10 cellular contexts compared by ENCODE assay signal in the genomic region with DNA sequence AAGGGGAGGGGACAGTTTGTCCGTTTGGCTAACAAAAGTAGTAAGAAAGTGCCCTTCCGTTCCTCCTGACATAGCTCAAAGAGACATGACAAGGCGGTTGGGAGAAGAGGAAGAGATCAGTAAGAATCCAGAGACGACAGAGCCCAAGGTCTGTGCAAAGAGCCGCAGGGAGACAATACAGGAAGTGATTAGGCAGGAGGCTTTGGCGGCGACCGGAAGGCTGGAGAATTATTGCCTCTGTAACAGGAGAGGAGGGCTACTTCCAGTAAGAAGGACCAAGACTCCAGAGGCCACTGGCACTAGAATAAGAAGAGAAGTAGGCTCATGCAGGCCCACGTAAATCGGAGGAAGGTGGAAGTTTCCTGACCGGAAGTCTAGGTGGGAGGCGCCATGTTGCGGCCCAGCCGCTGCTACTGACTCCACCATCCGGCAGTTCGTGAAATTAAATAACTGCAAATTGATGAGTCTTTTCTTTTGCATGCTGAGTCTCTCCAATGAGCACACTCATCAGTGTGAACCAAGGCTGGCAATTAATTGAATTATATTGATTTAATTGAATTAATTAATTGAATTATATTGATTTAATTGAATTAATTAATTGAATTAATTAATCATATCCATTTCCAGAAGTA. TPM values are rescaled to one million over a fixed set of nuclear protein-coding genes. Genes with fewer than 3 reads are reported as not detected.
DNase-seq lines count a peak whose midpoint lies in the region; ATAC-seq and TF ChIP-seq lines count a peak whose summit lies in the region.
"Had no signal": no experiment of that assay in that cellular context is flagged by ENCODE, and none has a peak within 500 bp of the region (broad histone marks: within the 10 kb centered on the region; RNA-seq: fewer than 3 reads in every experiment).

No MANE protein-coding gene starts in this region.

- no peak for ATAC-seq in HG03196 (IDR thresholded peaks at IDR 0.05; ENCODE audit: unreplicated experiment)

- no peak overlapping the region for H3K9ac ChIP-seq in skeletal muscle tissue (ENCODE audit: low read depth in 1 of 3, low read length in 3 of 3)

- peak overlapping the region; percentile 72 for H3K4me3 Mint-ChIP-seq in T-helper 2 cell treated with Interferon-gamma antibody and Interleukin-4, amounts not matched to agents 5 μg/mL and 100 μg/mL, for 36 hours

- peaks cover 11% of the 10 kb centered on the region for H3K9me3 Mint-ChIP-seq in T-helper 2 cell treated with Interferon-gamma antibody and Interleukin-4, amounts not matched to agents 5 μg/mL and 100 μg/mL, for 36 hours

- peaks cover 12% of the 10 kb centered on the region for H3K4me1 Mint-ChIP-seq in T-helper 2 cell treated with Interferon-gamma antibody and Interleukin-4, amounts not matched to agents 5 μg/mL and 100 μg/mL, for 36 hours (ENCODE audit: low read depth)

- H3K4me3 ChIP-seq in skeletal muscle tissue (ENCODE audit: low read length in 3 of 3) = peak overlapping the region in 2 of 3 donors; percentile 24 to 28

- H3K36me3 ChIP-seq in skeletal muscle tissue (ENCODE audit: control insufficient read depth in 3 of 3, insufficient read depth in 3 of 3, low read length in 3 of 3) = no peaks in the 10 kb centered on the region

- H3K9me3 ChIP-seq in skeletal muscle tissue (ENCODE audit: control insufficient read depth in 3 of 3, low read length in 3 of 3) = no peaks in the 10 kb centered on the region

- peak overlapping the region; percentile 80 for H3K27ac Mint-ChIP-seq in T-helper 2 cell treated with Interferon-gamma antibody and Interleukin-4, amounts not matched to agents 5 μg/mL and 100 μg/mL, for 36 hours

- H3K36me3 Mint-ChIP-seq in T-helper 2 cell treated with Interferon-gamma antibody and Interleukin-4, amounts not matched to agents 5 μg/mL and 100 μg/mL, for 36 hours (ENCODE audit: low read depth) = peaks cover 6% of the 10 kb centered on the region

- peak overlapping the region; percentile 52 for H3K27ac ChIP-seq in skeletal muscle tissue (ENCODE audit: low read depth, low read length)

- H3K27me3 ChIP-seq in skeletal muscle tissue (ENCODE audit: control insufficient read depth in 3 of 3, insufficient read depth in 3 of 3, low read length in 3 of 3) = no peaks in the 10 kb centered on the region

- peak; percentile 30 for TF ChIP-seq CTCF in GM10266 (IDR thresholded peaks at IDR 0.05; ENCODE audit: control insufficient read depth, insufficient read depth, low read depth, missing control alignments)

- peaks cover 10 to 17% (median 16%) of the 10 kb centered on the region in 3 donors for H3K4me1 ChIP-seq in skeletal muscle tissue (ENCODE audit: control insufficient read depth in 3 of 3, insufficient read depth in 3 of 3, low read length in 3 of 3)

- H3K27me3 Mint-ChIP-seq in T-helper 2 cell treated with Interferon-gamma antibody and Interleukin-4, amounts not matched to agents 5 μg/mL and 100 μg/mL, for 36 hours (ENCODE audit: low read depth) = no peaks in the 10 kb centered on the region

- peak; percentile 50 for DNase-seq in GM10266 (ENCODE audit: extremely low spot score)
- no peak for DNase-seq in T-helper 2 cell treated with Interferon-gamma antibody and Interleukin-4, amounts not matched to agents 5 μg/mL and 100 μg/mL, for 36 hours (ENCODE audit: low spot score)
- peak; percentile 80 for DNase-seq in dermis blood vessel endothelial cell
- no peak for DNase-seq in NCI-H1417 treated with DMSO at 0.1 percent for 48 hours (lab: John Stamatoyannopoulos, UW)
- no peak for DNase-seq in cerebellum (ENCODE audit: low spot score)
- DNase-seq in NCI-H2107 treated with DMSO at 0.1 percent for 48 hours (lab: John Stamatoyannopoulos, UW; ENCODE audit: unreplicated experiment) = no peak
- DNase-seq: NCI-H146 had no signal

RNA-seq across cellular contexts. Expression of a gene that starts 9.9 kb away (rescaled TPM):
- total RNA-seq in dermis blood vessel endothelial cell (4.4 and 5.0 TPM in 2 replicates), skeletal muscle tissue (5.2 TPM), cerebellum (11.4 TPM)

RNA-seq across cellular contexts. Expression of a gene that starts 35.1 kb away (rescaled TPM):
- total RNA-seq in dermis blood vessel endothelial cell (not detected in 2 replicates), skeletal muscle tissue (not detected), cerebellum (not detected)
- total RNA-seq: osteocyte had no signal

Comparison
In these comparisons a context has a peak if more than half of its experiments do, and no peak if none do; other contexts are left out.
1. DNase-seq: peak in GM10266 (single experiment) and dermis blood vessel endothelial cell (single experiment); none in T-helper 2 cell treated with Interferon-gamma antibody and Interleukin-4, amounts not matched to agents 5 μg/mL and 100 μg/mL, for 36 hours (single experiment), NCI-H1417 treated with DMSO at 0.1 percent for 48 hours (single experiment), cerebellum (single experiment) and NCI-H2107 treated with DMSO at 0.1 percent for 48 hours (single experiment).